In the genomic region with DNA sequence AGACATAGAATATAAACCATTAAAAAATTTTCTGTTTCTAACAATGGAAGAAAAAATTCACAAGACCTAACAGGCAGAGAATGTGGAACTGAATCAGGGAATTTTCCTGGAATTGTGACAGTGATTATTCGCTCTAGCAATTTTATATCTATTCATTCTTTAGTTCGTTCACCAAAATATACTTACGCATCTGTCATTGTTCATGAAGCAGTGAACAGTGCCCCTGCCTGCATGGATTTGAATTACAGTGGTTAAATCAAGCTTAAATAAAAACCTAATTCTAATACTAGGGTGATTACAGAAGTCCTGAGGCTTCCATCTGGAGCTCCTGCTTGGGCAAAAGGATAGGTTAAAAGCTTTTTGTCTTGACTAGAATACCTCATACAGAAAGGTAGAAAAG, we compare ENCODE assay signal across 11 cellular contexts. TPM values are rescaled to one million over a fixed set of nuclear protein-coding genes. Genes with fewer than 3 reads are reported as not detected.
DNase-seq lines count a peak whose midpoint lies in the region; ATAC-seq and TF ChIP-seq lines count a peak whose summit lies in the region.
"Had no signal": no experiment of that assay in that cellular context is flagged by ENCODE, and none has a peak within 500 bp of the region (broad histone marks: within the 10 kb centered on the region; RNA-seq: fewer than 3 reads in every experiment).

No MANE protein-coding gene starts in this region.

- H3K27me3 Mint-ChIP-seq in nephron progenitor cell (ENCODE audit: low read depth, poor library complexity) = peaks cover 3% of the 10 kb centered on the region
- no peaks in the 10 kb centered on the region for H3K27me3 Mint-ChIP-seq in CD4-positive, alpha-beta T cell
- H3K27me3 Mint-ChIP-seq: activated naive CD8-positive, alpha-beta T cell treated with anti-CD3 and anti-CD28 coated beads, Interleukin-2, amount 10 ng/mL, durations not matched to agents 7 days and 5 days; stimulated activated memory B cell treated with anti-CD40 and anti-IgM and Interleukin-4, amounts not matched to agents 10 μg/mL and 1 μg/mL and 100 μg/mL, for 72 hours had no signal

- H3K27ac Mint-ChIP-seq in nephron progenitor cell = no peak overlapping the region
- no peak overlapping the region for H3K27ac Mint-ChIP-seq in CD4-positive, alpha-beta T cell
- H3K27ac Mint-ChIP-seq: activated naive CD8-positive, alpha-beta T cell treated with anti-CD3 and anti-CD28 coated beads, Interleukin-2, amount 10 ng/mL, durations not matched to agents 7 days and 5 days; stimulated activated memory B cell treated with anti-CD40 and anti-IgM and Interleukin-4, amounts not matched to agents 10 μg/mL and 1 μg/mL and 100 μg/mL, for 72 hours had no signal

- H3K27me3 ChIP-seq in CD4-positive, alpha-beta T cell (ENCODE audit: control insufficient read depth, insufficient read depth, low read length) = no peaks in the 10 kb centered on the region
- H3K27me3 ChIP-seq: SJSA1 had no signal

- CTCF ChIA-PET in CD4-positive, alpha-beta T cell (lab: Charles Lee) = no interaction called here

- intact Hi-C loops in CD4-positive, alpha-beta T cell (cut with DNase I, micrococcal nuclease) = loop anchor here in 1 of 2 experiments (10.0 kb wide), 1 partner anchor 128 kb away; no protein-coding TSS in a partner anchor

- no peaks in the 10 kb centered on the region for H3K9me3 Mint-ChIP-seq in nephron progenitor cell
- no peaks in the 10 kb centered on the region for H3K9me3 Mint-ChIP-seq in CD4-positive, alpha-beta T cell
- H3K9me3 Mint-ChIP-seq: activated naive CD8-positive, alpha-beta T cell treated with anti-CD3 and anti-CD28 coated beads, Interleukin-2, amount 10 ng/mL, durations not matched to agents 7 days and 5 days; stimulated activated memory B cell treated with anti-CD40 and anti-IgM and Interleukin-4, amounts not matched to agents 10 μg/mL and 1 μg/mL and 100 μg/mL, for 72 hours had no signal

- DNase-seq in DMS53 (lab: John Stamatoyannopoulos, UW) (peak; percentile 50), NCI-H446 (lab: John Stamatoyannopoulos, UW) (peak; percentile 10 to 52), cerebellum (ENCODE audit: low spot score) (peak; percentile 1), nephron progenitor cell (no peak), GM19238 (ENCODE audit: insufficient read length, low spot score) (no peak), mesenteric fat pad (ENCODE audit: low spot score) (no peak)
- no peak for DNase-seq in CD4-positive, alpha-beta T cell
- DNase-seq: activated naive CD8-positive, alpha-beta T cell treated with anti-CD3 and anti-CD28 coated beads, Interleukin-2, amount 10 ng/mL, durations not matched to agents 7 days and 5 days had no signal

- POLR2A ChIA-PET in CD4-positive, alpha-beta T cell (lab: Charles Lee) = no interaction called here

- peaks cover 26% of the 10 kb centered on the region for H3K4me1 Mint-ChIP-seq in nephron progenitor cell
- H3K4me1 Mint-ChIP-seq in CD4-positive, alpha-beta T cell (ENCODE audit: low read depth) = no peaks in the 10 kb centered on the region
- H3K4me1 Mint-ChIP-seq: activated naive CD8-positive, alpha-beta T cell treated with anti-CD3 and anti-CD28 coated beads, Interleukin-2, amount 10 ng/mL, durations not matched to agents 7 days and 5 days had no signal

- ATAC-seq in HG02571 (IDR thresholded peaks at IDR 0.05; ENCODE audit: unreplicated experiment) = no peak
- no peak for ATAC-seq in CD4-positive, alpha-beta T cell (ENCODE audit: poor library complexity)
- ATAC-seq: stimulated activated memory B cell treated with anti-CD40 and anti-IgM and Interleukin-4, amounts not matched to agents 10 μg/mL and 1 μg/mL and 100 μg/mL, for 72 hours had no signal

- H3K27ac ChIP-seq in CD4-positive, alpha-beta T cell (ENCODE audit: low read depth, low read length) = no peak overlapping the region
- H3K27ac ChIP-seq: SJSA1 had no signal

- H3K4me3 Mint-ChIP-seq in nephron progenitor cell = no peak overlapping the region
- no peak overlapping the region for H3K4me3 Mint-ChIP-seq in CD4-positive, alpha-beta T cell
- H3K4me3 Mint-ChIP-seq: activated naive CD8-positive, alpha-beta T cell treated with anti-CD3 and anti-CD28 coated beads, Interleukin-2, amount 10 ng/mL, durations not matched to agents 7 days and 5 days; stimulated activated memory B cell treated with anti-CD40 and anti-IgM and Interleukin-4, amounts not matched to agents 10 μg/mL and 1 μg/mL and 100 μg/mL, for 72 hours had no signal

- H3K9me3 ChIP-seq in CD4-positive, alpha-beta T cell (ENCODE audit: control insufficient read depth, low read length) = no peaks in the 10 kb centered on the region
- H3K9me3 ChIP-seq: SJSA1 had no signal

- peak; percentile 41 for TF ChIP-seq CTCF in nephron progenitor cell (IDR thresholded peaks at IDR 0.05)
- TF ChIP-seq CTCF in CD4-positive, alpha-beta T cell (IDR thresholded peaks at IDR 0.05) = no peak

- no peaks in the 10 kb centered on the region for H3K36me3 Mint-ChIP-seq in nephron progenitor cell (ENCODE audit: low read depth)
- no peaks in the 10 kb centered on the region for H3K36me3 Mint-ChIP-seq in CD4-positive, alpha-beta T cell (ENCODE audit: low read depth)
- H3K36me3 Mint-ChIP-seq: activated naive CD8-positive, alpha-beta T cell treated with anti-CD3 and anti-CD28 coated beads, Interleukin-2, amount 10 ng/mL, durations not matched to agents 7 days and 5 days; stimulated activated memory B cell treated with anti-CD40 and anti-IgM and Interleukin-4, amounts not matched to agents 10 μg/mL and 1 μg/mL and 100 μg/mL, for 72 hours had no signal

RNA-seq across cellular contexts. Expression of a gene that starts 48.6 kb away (rescaled TPM):
- total RNA-seq in cerebellum (33.7 TPM), mesenteric fat pad (90.5 TPM)
- not detected for total RNA-seq in CD4-positive, alpha-beta T cell
- total RNA-seq: activated naive CD8-positive, alpha-beta T cell treated with anti-CD3 and anti-CD28 coated beads, Interleukin-2, amount 10 ng/mL, durations not matched to agents 7 days and 5 days had no signal

Comparison
In these comparisons a context has a peak if more than half of its experiments do, and no peak if none do; other contexts are left out.
1. DNase-seq: peak in DMS53 (single experiment), NCI-H446 (2 of 2) and cerebellum (single experiment); none in nephron progenitor cell (single experiment), GM19238 (single experiment), mesenteric fat pad (single experiment) and CD4-positive, alpha-beta T cell (0 of 10).
2. RNA of a gene that starts 48.6 kb away (total RNA-seq): 90.5 TPM in mesenteric fat pad (single experiment) and 33.7 TPM in cerebellum (single experiment); not detected in CD4-positive, alpha-beta T cell; every median in the first group is over 10 times any median in the second.